10 cellular contexts compared by ENCODE assay signal in genomic region chr18:79525556-79526467, GRCh38.
DNase-seq lines count a peak whose midpoint lies in the region; ATAC-seq and TF ChIP-seq lines count a peak whose summit lies in the region.
"Had no signal": no experiment of that assay in that cellular context is flagged by ENCODE, and none has a peak within 500 bp of the region (broad histone marks: within the 10 kb centered on the region; RNA-seq: fewer than 3 reads in every experiment).

No MANE protein-coding gene starts in this region.

- WGBS in prostate gland, result 50% methylated on average over 15 of the region's 39 CpGs

- H3K27ac Mint-ChIP-seq in Caco-2 (ENCODE audit: unreplicated experiment), result no peak overlapping the region

- no peak overlapping the region for H3K4me3 ChIP-seq in Peyer's patch
- H3K4me3 ChIP-seq in prostate gland, result no peak overlapping the region
- no peak overlapping the region for H3K4me3 ChIP-seq in Caco-2 (ENCODE audit: low read depth, low read length)
- H3K4me3 ChIP-seq: adrenal gland had no signal

- no peaks in the 10 kb centered on the region for H3K9me3 Mint-ChIP-seq in Caco-2 (ENCODE audit: unreplicated experiment)

- POLR2A ChIA-PET in Caco-2 (lab: Charles Lee), result no interaction called here

- TF ChIP-seq CTCF in Peyer's patch (IDR thresholded peaks at IDR 0.05) (no peak), foreskin keratinocyte (conservative IDR thresholded peaks at IDR 0.05) (no peak), prostate gland (IDR thresholded peaks at IDR 0.05) (no peak), Caco-2 (IDR thresholded peaks at IDR 0.05; ENCODE audit: insufficient read depth in 1 of 2, low read depth in 1 of 2, low read length in 1 of 2, severe bottlenecking in 1 of 2, unreplicated experiment in 1 of 2) (no peak)

- H3K27ac ChIP-seq in Peyer's patch, result no peak overlapping the region
- no peak overlapping the region for H3K27ac ChIP-seq in foreskin keratinocyte
- H3K27ac ChIP-seq in prostate gland, result peak overlapping the region; percentile 46 to 49
- H3K27ac ChIP-seq: adrenal gland had no signal

- BruUV-seq in Caco-2 (replicated peaks; lab: Mats Ljungman, UMichigan), result no TSS peak

- H3K4me1 ChIP-seq in Peyer's patch (peaks cover 0 to 21% (median 7%) of the 10 kb centered on the region in 4 donors), foreskin keratinocyte (no peaks in the 10 kb centered on the region), prostate gland (replicated peaks) (peaks cover 7% of the 10 kb centered on the region), Caco-2 (no peaks in the 10 kb centered on the region)
- H3K4me1 ChIP-seq: adrenal gland had no signal

- no peaks in the 10 kb centered on the region for H3K36me3 Mint-ChIP-seq in Caco-2 (ENCODE audit: insufficient read depth, unreplicated experiment)

- H3K4me1 Mint-ChIP-seq in Caco-2 (ENCODE audit: low read depth, unreplicated experiment), result no peaks in the 10 kb centered on the region

- H3K27me3 ChIP-seq in Peyer's patch (no peaks in the 10 kb centered on the region), foreskin keratinocyte (no peaks in the 10 kb centered on the region), prostate gland (replicated peaks; ENCODE audit: insufficient read depth) (no peaks in the 10 kb centered on the region), Caco-2 (replicated peaks; ENCODE audit: control insufficient read depth, insufficient read depth, low read length) (no peaks in the 10 kb centered on the region)
- H3K27me3 ChIP-seq: adrenal gland had no signal

- H3K9me3 ChIP-seq in Peyer's patch (no peaks in the 10 kb centered on the region), prostate gland (no peaks in the 10 kb centered on the region), Caco-2 (no peaks in the 10 kb centered on the region)
- H3K9me3 ChIP-seq: adrenal gland had no signal

- DNase-seq in DMS79 treated with DMSO at 0.1 percent for 48 hours (lab: John Stamatoyannopoulos, UW) (peak; percentile 84), Peyer's patch (peak in 2 of 3 donors; percentile 46 to 50), foreskin keratinocyte (peak in 1 of 2 donors; percentile 52), prostate gland (ENCODE audit: low spot score) (peak; percentile 82), cerebellar nuclear complex (lab: John Stamatoyannopoulos, UW) (no peak), OCI-M2 (lab: John Stamatoyannopoulos, UW; ENCODE audit: unreplicated experiment) (no peak), Caco-2 (no peak)
- DNase-seq: NCI-H774 had no signal

- H3K4me3 Mint-ChIP-seq in Caco-2 (ENCODE audit: unreplicated experiment), result no peak overlapping the region

- intact Hi-C loops in prostate gland (cut with DNase I), result loop anchor here (5.0 kb wide), 1 partner anchor 129 kb away; the partner anchor contains the start of gene NFATC1
- intact Hi-C loops in Caco-2 (cut with micrococcal nuclease; ENCODE audit: unreplicated experiment), result no loop called here

- H3K36me3 ChIP-seq in Peyer's patch (peaks cover 0 to 9% (median 0%) of the 10 kb centered on the region in 3 donors), prostate gland (no peaks in the 10 kb centered on the region), Caco-2 (ENCODE audit: control insufficient read depth, insufficient read depth, low read length) (no peaks in the 10 kb centered on the region)

- H3K27me3 Mint-ChIP-seq in Caco-2 (ENCODE audit: insufficient read depth, unreplicated experiment), result no peaks in the 10 kb centered on the region

- CTCF ChIA-PET in Caco-2 (lab: Charles Lee), result no interaction called here

- TF ChIP-seq POLR2A in Peyer's patch (IDR thresholded peaks at IDR 0.05), result no peak
- TF ChIP-seq POLR2A in prostate gland (IDR thresholded peaks at IDR 0.05), result peak; percentile 47

- ATAC-seq in foreskin keratinocyte, result peak; percentile 89
- no peak for ATAC-seq in HG02852 (IDR thresholded peaks at IDR 0.05; ENCODE audit: unreplicated experiment)

Comparison
In these comparisons a context has a peak if more than half of its experiments do, and no peak if none do; other contexts are left out.
1. DNase-seq: peak in DMS79 treated with DMSO at 0.1 percent for 48 hours (single experiment), Peyer's patch (2 of 3) and prostate gland (single experiment); none in cerebellar nuclear complex (0 of 2), OCI-M2 (single experiment) and Caco-2 (0 of 2).
2. H3K27ac ChIP-seq: peak in prostate gland (2 of 2); none in Peyer's patch (0 of 4) and foreskin keratinocyte (single experiment).